Comparison of ENCODE assay signal across 6 cellular contexts in the genomic region with DNA sequence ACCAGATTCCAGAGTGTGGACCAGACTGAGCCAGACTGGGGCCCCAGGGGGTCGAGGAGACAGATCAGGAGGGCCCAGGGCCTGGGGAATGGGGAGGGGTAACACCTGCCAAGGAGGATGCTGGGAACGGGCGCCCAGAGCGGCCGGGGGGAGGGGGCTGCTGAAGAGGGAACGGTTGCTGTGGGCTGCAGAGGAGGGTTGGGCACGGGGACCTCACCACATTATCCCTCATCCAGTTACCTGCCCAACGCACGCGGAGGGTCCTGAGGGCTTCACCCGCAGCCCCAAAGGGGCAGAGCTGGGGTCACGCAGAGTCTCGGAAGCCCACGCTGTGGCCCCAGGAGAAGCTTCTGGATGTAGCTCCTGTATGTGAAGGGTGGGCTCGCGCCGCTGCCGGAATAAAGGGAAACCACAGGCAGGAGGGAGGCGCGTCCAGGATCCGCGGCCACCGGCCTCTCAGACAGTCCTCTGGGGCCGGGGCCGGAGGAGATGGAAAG. TPM values are rescaled to one million over a fixed set of nuclear protein-coding genes. Genes with fewer than 3 reads are reported as not detected.
A peak's percentile ranks its signal among the peaks of the same experiment; 100 is the strongest.
DNase-seq lines count a peak whose midpoint lies in the region; ATAC-seq and TF ChIP-seq lines count a peak whose summit lies in the region.

No MANE protein-coding gene starts in this region.

- POLR2A ChIA-PET in CD8-positive, alpha-beta memory T cell (lab: Charles Lee): interaction anchor here (1.0 kb wide), 1 partner anchor 8 kb away, joined by 4 read pairs; no protein-coding TSS in a partner anchor
- POLR2A ChIA-PET in Panc1 (lab: Charles Lee): no interaction called here

- H3K4me1 Mint-ChIP-seq in CD8-positive, alpha-beta memory T cell: peaks cover 14 to 35% (median 25%) of the 10 kb centered on the region in 3 donors
- peaks cover 12% of the 10 kb centered on the region for H3K4me1 Mint-ChIP-seq in type B pancreatic cell (ENCODE audit: unreplicated experiment)

- peak overlapping the region; percentile 69 for H3K27ac ChIP-seq in CD8-positive, alpha-beta memory T cell (ENCODE audit: low read depth, low read length)
- H3K27ac ChIP-seq in Panc1 (ENCODE audit: low read length) (peak overlapping the region; percentile 66), right atrium auricular region (peak overlapping the region; percentile 79 to 86)

- DNase-seq in CD8-positive, alpha-beta memory T cell: no peak
- DNase-seq in Panc1 (ENCODE audit: low read depth, low spot score): no peak
- no peak for DNase-seq in right atrium auricular region (ENCODE audit: low spot score)
- no peak for DNase-seq in type B pancreatic cell (ENCODE audit: extremely low spot score, unreplicated experiment)
- no peak for DNase-seq in GM19238 (ENCODE audit: insufficient read length, low spot score)
- no peak for DNase-seq in NCI-H2029 treated with DMSO at 0.1 percent for 48 hours (lab: John Stamatoyannopoulos, UW)

- intact Hi-C loops in Panc1 (cut with micrococcal nuclease; ENCODE audit: unreplicated experiment): no loop called here

- peaks cover 0 to 48% (median 2%) of the 10 kb centered on the region in 3 donors for H3K36me3 Mint-ChIP-seq in CD8-positive, alpha-beta memory T cell
- H3K36me3 Mint-ChIP-seq in type B pancreatic cell: peaks cover 17% of the 10 kb centered on the region

- peak overlapping the region; percentile 45 for H3K4me3 ChIP-seq in CD8-positive, alpha-beta memory T cell (ENCODE audit: low read length)
- H3K4me3 ChIP-seq in Panc1 (ENCODE audit: low read depth in 2 of 2, low read length in 2 of 2): peak overlapping the region; percentile 55 to 57
- H3K4me3 ChIP-seq in right atrium auricular region: peak overlapping the region; percentile 61 to 92

- H3K4me1 ChIP-seq in CD8-positive, alpha-beta memory T cell (ENCODE audit: insufficient read depth, low read length): peaks cover 23% of the 10 kb centered on the region
- H3K4me1 ChIP-seq in Panc1 (ENCODE audit: control insufficient read depth, insufficient read depth, low read length) (peaks cover 14% of the 10 kb centered on the region), right atrium auricular region (peaks cover 0 to 19% of the 10 kb centered on the region in 2 donors)

- H3K27me3 Mint-ChIP-seq in CD8-positive, alpha-beta memory T cell: no peaks in the 10 kb centered on the region
- no peaks in the 10 kb centered on the region for H3K27me3 Mint-ChIP-seq in type B pancreatic cell

- in situ Hi-C loops in Panc1 (cut with HindIII; ENCODE audit: low pct_unique_long_range_greater_than_20kb, low sequenced_read_pairs): no loop called here

- TF ChIP-seq CTCF in Panc1 (IDR thresholded peaks at IDR 0.05) (no peak), right atrium auricular region (IDR thresholded peaks at IDR 0.05) (no peak), type B pancreatic cell (conservative IDR thresholded peaks at IDR 0.05) (no peak)

- H3K9me3 Mint-ChIP-seq in CD8-positive, alpha-beta memory T cell: no peaks in the 10 kb centered on the region
- no peaks in the 10 kb centered on the region for H3K9me3 Mint-ChIP-seq in type B pancreatic cell

- no TSS peak for BruUV-seq in Panc1 (replicated peaks; lab: Mats Ljungman, UMichigan)

- ATAC-seq in Panc1: peak; percentile 55

- peak overlapping the region in 7 of 8 donors; percentile 34 to 89 (median 57) for H3K27ac Mint-ChIP-seq in CD8-positive, alpha-beta memory T cell
- no peak overlapping the region for H3K27ac Mint-ChIP-seq in type B pancreatic cell

- H3K27me3 ChIP-seq in CD8-positive, alpha-beta memory T cell (ENCODE audit: insufficient read depth, low read length, poor library complexity, severe bottlenecking): no peaks in the 10 kb centered on the region
- H3K27me3 ChIP-seq in Panc1 (ENCODE audit: control insufficient read depth, insufficient read depth, low read length) (no peaks in the 10 kb centered on the region), right atrium auricular region (no peaks in the 10 kb centered on the region)

- H3K4me3 Mint-ChIP-seq in CD8-positive, alpha-beta memory T cell: peak overlapping the region; percentile 48 to 85 (median 62)
- H3K4me3 Mint-ChIP-seq in type B pancreatic cell: peak overlapping the region; percentile 73

- CTCF ChIA-PET in CD8-positive, alpha-beta memory T cell (lab: Charles Lee): no interaction called here
- CTCF ChIA-PET in Panc1 (lab: Charles Lee): no interaction called here

- peaks cover 2% of the 10 kb centered on the region for H3K36me3 ChIP-seq in CD8-positive, alpha-beta memory T cell (ENCODE audit: insufficient read depth, low read length)
- H3K36me3 ChIP-seq in Panc1 (ENCODE audit: control insufficient read depth, insufficient read depth, low read length) (no peaks in the 10 kb centered on the region; the same call in 1 of the 2 replicates), right atrium auricular region (peaks cover 26% of the 10 kb centered on the region)

- no peaks in the 10 kb centered on the region for H3K9me3 ChIP-seq in CD8-positive, alpha-beta memory T cell (ENCODE audit: low read length)
- no peaks in the 10 kb centered on the region for H3K9me3 ChIP-seq in Panc1 (ENCODE audit: control insufficient read depth, insufficient read depth, low read depth, low read length)
- no peaks in the 10 kb centered on the region for H3K9me3 ChIP-seq in right atrium auricular region

RNA-seq across cellular contexts. Expression of a gene that starts 0.9 kb away (rescaled TPM):
- total RNA-seq in CD8-positive, alpha-beta memory T cell: 10 to 100 TPM; 22.3 to 25.9 TPM
- polyA plus RNA-seq in CD8-positive, alpha-beta memory T cell: 6.1 TPM
- total RNA-seq in Panc1 (2021; ENCODE audit: unreplicated experiment) (34.3 TPM), right atrium auricular region (10 to 100 TPM; 18.0 to 20.0 TPM), type B pancreatic cell (ENCODE audit: low replicate concordance) (23.8 and 28.5 TPM in 2 replicates)
- 60.2 TPM for polyA plus RNA-seq in Panc1 (2012; ENCODE audit: insufficient read length)

RNA-seq across cellular contexts. Expression of a gene that starts 14.2 kb away (rescaled TPM):
- 100 to 1,000 TPM in 1 of 2 experiments, 10 to 100 TPM in 1; 96.2 to 102 TPM for total RNA-seq in CD8-positive, alpha-beta memory T cell
- polyA plus RNA-seq in CD8-positive, alpha-beta memory T cell: 49.0 TPM
- total RNA-seq in Panc1 (2021; ENCODE audit: unreplicated experiment) (55.7 TPM), right atrium auricular region (10 to 100 TPM; 12.3 to 20.0 TPM), type B pancreatic cell (ENCODE audit: low replicate concordance) (33.8 and 37.7 TPM in 2 replicates)
- polyA plus RNA-seq in Panc1 (2012; ENCODE audit: insufficient read length): 83.8 TPM

RNA-seq across cellular contexts. Expression of a gene that starts 29.4 kb away (rescaled TPM):
- total RNA-seq in CD8-positive, alpha-beta memory T cell: 1 to 10 TPM; 1.7 to 1.8 TPM
- not detected for polyA plus RNA-seq in CD8-positive, alpha-beta memory T cell
- total RNA-seq in Panc1 (2021; ENCODE audit: unreplicated experiment) (0.77 TPM), right atrium auricular region (1 to 10 TPM in 1 of 2 donors, under 1 TPM in 1; 0.67 to 1.7 TPM), type B pancreatic cell (ENCODE audit: low replicate concordance) (3.0 and 9.3 TPM in 2 replicates)
- polyA plus RNA-seq in Panc1 (2012; ENCODE audit: insufficient read length): 1.1 TPM

RNA-seq across cellular contexts. Expression of a gene that starts 44.9 kb away (rescaled TPM):
- 10 to 100 TPM; 51.4 to 52.2 TPM for total RNA-seq in CD8-positive, alpha-beta memory T cell
- polyA plus RNA-seq in CD8-positive, alpha-beta memory T cell: 18.6 TPM
- total RNA-seq in Panc1 (2021; ENCODE audit: unreplicated experiment) (31.3 TPM), right atrium auricular region (10 to 100 TPM; 19.5 to 22.1 TPM), type B pancreatic cell (ENCODE audit: low replicate concordance) (43.0 and 51.4 TPM in 2 replicates)
- polyA plus RNA-seq in Panc1 (2012; ENCODE audit: insufficient read length): 31.3 TPM

RNA-seq across cellular contexts. Expression of a gene that starts 51.2 kb away (rescaled TPM):
- total RNA-seq in CD8-positive, alpha-beta memory T cell: 10 to 100 TPM; 42.5 to 44.7 TPM
- polyA plus RNA-seq in CD8-positive, alpha-beta memory T cell: 7.5 TPM
- total RNA-seq in Panc1 (2021; ENCODE audit: unreplicated experiment): 71.3 TPM
- 74.6 TPM for polyA plus RNA-seq in Panc1 (2012; ENCODE audit: insufficient read length)
- total RNA-seq in right atrium auricular region: 1 to 10 TPM; 6.7 to 9.1 TPM
- 29.5 and 37.1 TPM in 2 replicates for total RNA-seq in type B pancreatic cell (ENCODE audit: low replicate concordance)
